Comparison of ENCODE assay signal across 1 cellular context in the genomic region with DNA sequence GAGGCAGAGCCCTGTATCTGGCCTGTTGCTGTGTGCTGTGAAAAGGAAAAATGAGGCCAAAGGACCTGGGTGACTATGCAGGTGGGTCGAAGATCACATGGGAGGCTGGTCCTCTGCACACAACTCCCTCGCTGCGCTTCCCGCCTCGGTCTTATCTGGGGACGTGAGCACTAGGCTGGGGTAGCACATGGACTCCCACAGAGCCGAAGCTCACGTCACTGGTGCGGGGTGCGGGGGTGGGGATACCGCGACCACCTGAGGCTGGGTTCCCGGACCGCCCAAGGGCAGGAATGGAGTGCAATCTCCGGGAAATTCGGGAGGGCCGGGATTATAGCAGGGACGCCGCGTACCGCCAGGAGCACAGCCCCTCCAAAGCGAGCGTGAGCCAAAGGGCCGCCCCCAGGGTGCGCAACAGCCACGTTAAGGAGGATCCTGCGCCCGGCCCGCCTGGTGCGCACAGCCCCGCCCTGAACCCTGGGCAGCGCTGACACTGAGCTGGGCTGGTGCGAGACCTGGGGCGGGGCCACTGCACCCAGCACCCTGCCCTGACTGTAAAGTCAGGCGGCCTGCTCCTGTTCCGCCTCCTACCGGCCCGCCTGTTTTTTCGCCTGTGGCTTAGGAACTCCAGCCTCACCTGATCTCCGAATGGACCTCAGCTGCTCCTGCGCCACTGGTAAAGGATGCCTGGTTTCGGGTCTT.
A peak's percentile ranks its signal among the peaks of the same experiment; 100 is the strongest.
TF ChIP-seq lines count a peak whose summit lies in the region.

No MANE protein-coding gene starts in this region.

TF ChIP-seq in liver, 16 proteins besides CTCF, POLR2A, EP300 and RAD21 (continued from another document):
- TF ChIP-seq, protein P1, sequence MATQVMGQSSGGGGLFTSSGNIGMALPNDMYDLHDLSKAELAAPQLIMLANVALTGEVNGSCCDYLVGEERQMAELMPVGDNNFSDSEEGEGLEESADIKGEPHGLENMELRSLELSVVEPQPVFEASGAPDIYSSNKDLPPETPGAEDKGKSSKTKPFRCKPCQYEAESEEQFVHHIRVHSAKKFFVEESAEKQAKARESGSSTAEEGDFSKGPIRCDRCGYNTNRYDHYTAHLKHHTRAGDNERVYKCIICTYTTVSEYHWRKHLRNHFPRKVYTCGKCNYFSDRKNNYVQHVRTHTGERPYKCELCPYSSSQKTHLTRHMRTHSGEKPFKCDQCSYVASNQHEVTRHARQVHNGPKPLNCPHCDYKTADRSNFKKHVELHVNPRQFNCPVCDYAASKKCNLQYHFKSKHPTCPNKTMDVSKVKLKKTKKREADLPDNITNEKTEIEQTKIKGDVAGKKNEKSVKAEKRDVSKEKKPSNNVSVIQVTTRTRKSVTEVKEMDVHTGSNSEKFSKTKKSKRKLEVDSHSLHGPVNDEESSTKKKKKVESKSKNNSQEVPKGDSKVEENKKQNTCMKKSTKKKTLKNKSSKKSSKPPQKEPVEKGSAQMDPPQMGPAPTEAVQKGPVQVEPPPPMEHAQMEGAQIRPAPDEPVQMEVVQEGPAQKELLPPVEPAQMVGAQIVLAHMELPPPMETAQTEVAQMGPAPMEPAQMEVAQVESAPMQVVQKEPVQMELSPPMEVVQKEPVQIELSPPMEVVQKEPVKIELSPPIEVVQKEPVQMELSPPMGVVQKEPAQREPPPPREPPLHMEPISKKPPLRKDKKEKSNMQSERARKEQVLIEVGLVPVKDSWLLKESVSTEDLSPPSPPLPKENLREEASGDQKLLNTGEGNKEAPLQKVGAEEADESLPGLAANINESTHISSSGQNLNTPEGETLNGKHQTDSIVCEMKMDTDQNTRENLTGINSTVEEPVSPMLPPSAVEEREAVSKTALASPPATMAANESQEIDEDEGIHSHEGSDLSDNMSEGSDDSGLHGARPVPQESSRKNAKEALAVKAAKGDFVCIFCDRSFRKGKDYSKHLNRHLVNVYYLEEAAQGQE (IDR thresholded peaks at IDR 0.05) = no peak
- peak; percentile 33 for TF ChIP-seq FOXA1 (IDR thresholded peaks at IDR 0.05)
- peak; percentile 23 for TF ChIP-seq MAX (IDR thresholded peaks at IDR 0.05)
- no peak for TF ChIP-seq GABPA (IDR thresholded peaks at IDR 0.05 in 1 of 2, conservative IDR thresholded peaks at IDR 0.05 in 1 of 2)
- peak; percentile 46 to 60 for TF ChIP-seq HNF4A (conservative IDR thresholded peaks at IDR 0.05)
